In the genomic region with DNA sequence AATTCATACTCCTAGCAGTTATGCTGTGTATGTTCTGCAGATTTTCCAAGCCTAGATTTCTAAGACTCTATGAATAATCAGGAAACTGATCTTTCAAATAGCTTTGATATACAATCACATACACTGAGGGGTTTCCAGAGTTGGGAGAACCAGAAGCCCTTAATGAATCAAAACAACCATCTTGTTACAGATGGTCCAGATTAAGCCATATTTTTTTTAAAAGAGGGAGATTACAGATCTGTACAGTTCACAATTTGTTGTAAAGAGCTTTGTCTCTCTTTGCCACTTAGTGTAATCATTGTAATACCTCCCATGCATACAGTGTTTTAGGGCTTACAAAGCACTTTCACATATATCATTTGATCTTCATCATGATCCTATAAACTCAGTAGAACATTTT, we compare ENCODE assay signal across 25 cellular contexts.
"Had no signal": no experiment of that assay in that cellular context is flagged by ENCODE, and none has a peak within 500 bp of the region (broad histone marks: within the 10 kb centered on the region; RNA-seq: fewer than 3 reads in every experiment).

No MANE protein-coding gene starts in this region.

- H3K36me3 ChIP-seq: left ventricle myocardium inferior, neural progenitor cell, neutrophil, ovary, stomach, thyroid gland, transverse colon, upper lobe of left lung, vagina had no signal

- H3K9ac ChIP-seq: neural progenitor cell had no signal

- H3K27ac ChIP-seq: left ventricle myocardium inferior, neural progenitor cell, neutrophil, ovary, skin epidermis, stomach, testis, thyroid gland, transverse colon, upper lobe of left lung, vagina had no signal

- H3K4me1 ChIP-seq: left ventricle myocardium inferior, stomach, testis, thyroid gland, transverse colon, upper lobe of left lung, vagina had no signal

- H3K9me3 ChIP-seq: left ventricle myocardium inferior, neutrophil, ovary, stomach, testis, thyroid gland, transverse colon, upper lobe of left lung, vagina had no signal

- H3K4me2 ChIP-seq: neural progenitor cell had no signal

- DNase-seq: islet precursor cell; left ventricle myocardium inferior; naive B cell; natural killer cell; nephron progenitor cell; occipital lobe; ovary; retina; right cardiac atrium; stimulated activated CD4-positive, alpha-beta T cell treated with anti-CD3 and anti-CD28 coated beads, Interleukin-12 subunit alpha, Interleukin-12 subunit beta, amount 100 ng/mL, for 4 hours; stimulated activated CD4-positive, alpha-beta T cell treated with anti-CD3 and anti-CD28 coated beads, Interleukin-15, amount 100 ng/mL, for 24 hours; stimulated activated CD4-positive, alpha-beta T cell treated with anti-CD3 and anti-CD28 coated beads, Interleukin-2, amount 100 ng/mL, for 24 hours; stimulated activated CD4-positive, alpha-beta T cell treated with anti-CD3 and anti-CD28 coated beads, Interleukin-4, amount 100 ng/mL, for 1 hour; stimulated activated naive B cell treated with anti-CD40 and anti-IgM and Interleukin-4, amounts not matched to agents 10 μg/mL and 1 μg/mL and 100 μg/mL, for 72 hours; stimulated activated naive CD8-positive, alpha-beta T cell treated with anti-CD3 and anti-CD28 coated beads, Interleukin-15, Interleukin-2, amounts not matched to agents 100 U/mL and 50 U/mL, for 24 hours; stomach; testis; thyroid gland; transverse colon; upper lobe of left lung had no signal

- H3K4me3 ChIP-seq: left ventricle myocardium inferior, lung, neural progenitor cell, ovary, skin epidermis, stomach, testis, thyroid gland, transverse colon, upper lobe of left lung, vagina had no signal

- H3K27me3 ChIP-seq: neural progenitor cell, neutrophil, ovary, stomach, testis, thyroid gland, transverse colon, upper lobe of left lung, vagina had no signal

- H2AFZ ChIP-seq: neural progenitor cell had no signal
